Comparison of ENCODE assay signal across 8 cellular contexts in genomic region chr2:68643011-68643873, GRCh38. TPM values are rescaled to one million over a fixed set of nuclear protein-coding genes. Genes with fewer than 3 reads are reported as not detected.
DNase-seq lines count a peak whose midpoint lies in the region; ATAC-seq, FAIRE-seq and TF ChIP-seq lines count a peak whose summit lies in the region.

TSS of gene PROKR1 (plus strand) at chr2:68643579. CDS start at chr2:68645822, 2,243 bp downstream.

- H3K4me1 ChIP-seq in RWPE2 (ENCODE audit: insufficient read depth, poor library complexity, severe bottlenecking) = no peaks in the 10 kb centered on the region
- H3K4me1 ChIP-seq in endothelial cell of umbilical vein (ENCODE audit: control insufficient read depth, extremely low read depth, insufficient read depth, low read length) = peaks cover 4% of the 10 kb centered on the region
- H3K4me1 ChIP-seq in muscle layer of colon (ENCODE audit: insufficient read depth, low read length) = no peaks in the 10 kb centered on the region

- no TSS peak for BruUV-seq in endothelial cell of umbilical vein (replicated peaks; lab: Mats Ljungman, UMichigan)

- H3K79me2 ChIP-seq in endothelial cell of umbilical vein (ENCODE audit: control insufficient read depth, insufficient read depth, low read length) = no peaks in the 10 kb centered on the region

- H3K9me1 ChIP-seq in endothelial cell of umbilical vein (replicated peaks; ENCODE audit: control insufficient read depth, extremely low read depth, insufficient read depth, low read length) = no peaks in the 10 kb centered on the region

- CTCF ChIA-PET in activated naive CD4-positive, alpha-beta T cell treated with anti-CD3 and anti-CD28 coated beads, Interleukin-2, amount 10 ng/mL, durations not matched to agents 7 days and 5 days (lab: Charles Lee) = no interaction called here
- CTCF ChIA-PET in endothelial cell of umbilical vein (lab: Charles Lee) = interaction anchor here (0.7 to 2.2 kb wide), 4 partner anchors 10 to 155 kb away, joined by 3 to 7 read pairs (median 5); no protein-coding TSS in a partner anchor

- peaks cover 24% of the 10 kb centered on the region for H3K27me3 ChIP-seq in RWPE2 (ENCODE audit: insufficient read depth, poor library complexity, severe bottlenecking)
- H3K27me3 ChIP-seq in endothelial cell of umbilical vein (ENCODE audit: control insufficient read depth in 2 of 2, insufficient read depth in 2 of 2, low read length in 2 of 2) = peaks cover 52 to 88% of the 10 kb centered on the region in 2 experiments
- peaks cover 23 to 47% of the 10 kb centered on the region in 2 donors for H3K27me3 ChIP-seq in muscle layer of colon (ENCODE audit: control insufficient read depth in 1 of 2, insufficient read depth in 2 of 2, low read length in 2 of 2)

- peaks cover 3% of the 10 kb centered on the region for H3K4me1 Mint-ChIP-seq in activated naive CD4-positive, alpha-beta T cell treated with anti-CD3 and anti-CD28 coated beads, Interleukin-2, amount 10 ng/mL, durations not matched to agents 7 days and 5 days

- POLR2A ChIA-PET in endothelial cell of umbilical vein (lab: Charles Lee) = no interaction called here

- H2AFZ ChIP-seq in endothelial cell of umbilical vein (ENCODE audit: low read depth, low read length) = peak within 1 kb of the TSS; percentile 65

- peak; percentile 32 for DNase-seq in activated naive CD4-positive, alpha-beta T cell treated with anti-CD3 and anti-CD28 coated beads, Interleukin-2, amount 10 ng/mL, durations not matched to agents 7 days and 5 days
- DNase-seq in activated naive CD4-positive, alpha-beta T cell treated with Interleukin-2 at 50 U/mL for 16 hours = no peak
- DNase-seq in RWPE2 (ENCODE audit: low spot score) (no peak), endothelial cell of umbilical vein (ENCODE audit: low read depth, low spot score) (peak; percentile 10), NCI-H446 treated with DMSO at 0.1 percent for 48 hours (lab: John Stamatoyannopoulos, UW) (no peak), NOMO-1 treated with DMSO at 0.1 percent for 48 hours (lab: John Stamatoyannopoulos, UW; ENCODE audit: unreplicated experiment) (no peak)

- ATAC-seq in RWPE2 (ENCODE audit: low read depth) (peak; percentile 76), GM21381 (IDR thresholded peaks at IDR 0.05; ENCODE audit: unreplicated experiment) (no peak)

- H3K36me3 ChIP-seq in RWPE2 (ENCODE audit: low read depth) (no peaks in the 10 kb centered on the region), endothelial cell of umbilical vein (ENCODE audit: control insufficient read depth in 2 of 2, extremely low read depth in 1 of 2, insufficient read depth in 2 of 2, low read length in 2 of 2) (no peaks in the 10 kb centered on the region), muscle layer of colon (ENCODE audit: insufficient read depth, low read length) (no peaks in the 10 kb centered on the region)

- no peak within 1 kb of the TSS for H3K27ac ChIP-seq in RWPE2 (ENCODE audit: poor library complexity, severe bottlenecking)
- H3K27ac ChIP-seq in endothelial cell of umbilical vein (ENCODE audit: insufficient read depth, low read depth, low read length) = no peak within 1 kb of the TSS
- H3K27ac ChIP-seq in muscle layer of colon (ENCODE audit: low read depth, low read length) = no peak within 1 kb of the TSS

- intact Hi-C loops in endothelial cell of umbilical vein (cut with micrococcal nuclease) = no loop called here

- H3K9me3 ChIP-seq in RWPE2 (ENCODE audit: severe bottlenecking) (no peaks in the 10 kb centered on the region), endothelial cell of umbilical vein (replicated peaks; ENCODE audit: control insufficient read depth, insufficient read depth, low read length) (no peaks in the 10 kb centered on the region), muscle layer of colon (ENCODE audit: low read length) (no peaks in the 10 kb centered on the region)

- H3K4me3 ChIP-seq in RWPE2 (ENCODE audit: severe bottlenecking) (peak within 1 kb of the TSS; percentile 36), endothelial cell of umbilical vein (replicated peaks in 1 of 3; ENCODE audit: insufficient read depth in 1 of 3, low read depth in 1 of 3, low read length in 3 of 3) (peak within 1 kb of the TSS in 2 of 3 experiments; percentile 11 to 15), muscle layer of colon (ENCODE audit: low read depth in 1 of 2, low read length in 2 of 2) (peak within 1 kb of the TSS; percentile 21 to 45)

- H3K27me3 Mint-ChIP-seq in activated naive CD4-positive, alpha-beta T cell treated with anti-CD3 and anti-CD28 coated beads, Interleukin-2, amount 10 ng/mL, durations not matched to agents 7 days and 5 days = peaks cover 78% of the 10 kb centered on the region

- no peak for TF ChIP-seq POLR2A in endothelial cell of umbilical vein (IDR thresholded peaks at IDR 0.05; ENCODE audit: low read depth, low read length)

- TF ChIP-seq CTCF in RWPE2 (IDR thresholded peaks at IDR 0.05; ENCODE audit: poor library complexity, severe bottlenecking) = no peak
- no peak for TF ChIP-seq CTCF in endothelial cell of umbilical vein (IDR thresholded peaks at IDR 0.05; ENCODE audit: extremely low read depth in 1 of 2, insufficient read depth in 1 of 2, low read depth in 1 of 2, low read length in 2 of 2)

- peak within 1 kb of the TSS; percentile 59 for H3K4me2 ChIP-seq in endothelial cell of umbilical vein (ENCODE audit: insufficient read depth, low read length)

- peak; percentile 12 for FAIRE-seq in endothelial cell of umbilical vein (lab: Jason Lieb, UNC)

- no peaks in the 10 kb centered on the region for H4K20me1 ChIP-seq in endothelial cell of umbilical vein (replicated peaks; ENCODE audit: control insufficient read depth, extremely low read depth, insufficient read depth, low read length)

- dilution Hi-C loops in endothelial cell of umbilical vein (cut with MboI; ENCODE audit: extremely low pct_ligation_motif_present, low sequenced_read_pairs) = no loop called here

- no peak within 1 kb of the TSS for H3K9ac ChIP-seq in endothelial cell of umbilical vein (replicated peaks; ENCODE audit: extremely low read depth, insufficient read depth, low read length)
- no peak within 1 kb of the TSS for H3K9ac ChIP-seq in muscle layer of colon (ENCODE audit: low read length)

- H3K4me3 Mint-ChIP-seq in activated naive CD4-positive, alpha-beta T cell treated with anti-CD3 and anti-CD28 coated beads, Interleukin-2, amount 10 ng/mL, durations not matched to agents 7 days and 5 days = peak within 1 kb of the TSS; percentile 35

- peaks cover 3% of the 10 kb centered on the region for H3K36me3 Mint-ChIP-seq in activated naive CD4-positive, alpha-beta T cell treated with anti-CD3 and anti-CD28 coated beads, Interleukin-2, amount 10 ng/mL, durations not matched to agents 7 days and 5 days

- H3K9me3 Mint-ChIP-seq in activated naive CD4-positive, alpha-beta T cell treated with anti-CD3 and anti-CD28 coated beads, Interleukin-2, amount 10 ng/mL, durations not matched to agents 7 days and 5 days = peaks cover 5% of the 10 kb centered on the region

- H3K27ac Mint-ChIP-seq in activated naive CD4-positive, alpha-beta T cell treated with anti-CD3 and anti-CD28 coated beads, Interleukin-2, amount 10 ng/mL, durations not matched to agents 7 days and 5 days = no peak within 1 kb of the TSS

TF ChIP-seq in endothelial cell of umbilical vein, 7 proteins besides CTCF, POLR2A, EP300 and RAD21:
- TF ChIP-seq MAX (IDR thresholded peaks at IDR 0.05; ENCODE audit: insufficient read depth, insufficient read length) (no peak), JUN (IDR thresholded peaks at IDR 0.05; ENCODE audit: borderline replicate concordance, insufficient read depth, insufficient read length, low read depth) (no peak), FOS (IDR thresholded peaks at IDR 0.05; ENCODE audit: borderline replicate concordance, insufficient read depth, low read length) (no peak), EZH2 (IDR thresholded peaks at IDR 0.05; ENCODE audit: borderline replicate concordance, low read depth, low read length, severe bottlenecking) (peak; percentile 72)

RNA-seq across cellular contexts. Expression of gene PROKR1, which starts in this region (rescaled TPM):
- total RNA-seq in endothelial cell of umbilical vein = not detected in 2 replicates
- polyA plus RNA-seq in endothelial cell of umbilical vein = not detected in 2 replicates
- polyA plus RNA-seq in endothelial cell of umbilical vein (2011; cell fraction: cytosol; rRNA removed) = not detected in 2 replicates
- not detected in 2 replicates for polyA plus RNA-seq in endothelial cell of umbilical vein (2011; cell fraction: nucleus; rRNA removed)
- not detected in 2 replicates for polyA plus RNA-seq in endothelial cell of umbilical vein (2012)
- polyA minus RNA-seq in endothelial cell of umbilical vein = not detected in 2 replicates
- not detected for polyA minus RNA-seq in endothelial cell of umbilical vein (2011; cell fraction: cytosol; rRNA and poly(A)+ RNA removed)
- polyA minus RNA-seq in endothelial cell of umbilical vein (2011; cell fraction: nucleus; rRNA and poly(A)+ RNA removed) = not detected in 2 replicates

Comparison
In these comparisons a context has a peak if more than half of its experiments do, and no peak if none do; other contexts are left out.
1. Peak in DNase-seq, H3K4me3 ChIP-seq and H3K4me2 ChIP-seq in endothelial cell of umbilical vein; RNA of the gene not detected or under 1 TPM.